Comparison of ENCODE assay signal across 8 cellular contexts in the genomic region with DNA sequence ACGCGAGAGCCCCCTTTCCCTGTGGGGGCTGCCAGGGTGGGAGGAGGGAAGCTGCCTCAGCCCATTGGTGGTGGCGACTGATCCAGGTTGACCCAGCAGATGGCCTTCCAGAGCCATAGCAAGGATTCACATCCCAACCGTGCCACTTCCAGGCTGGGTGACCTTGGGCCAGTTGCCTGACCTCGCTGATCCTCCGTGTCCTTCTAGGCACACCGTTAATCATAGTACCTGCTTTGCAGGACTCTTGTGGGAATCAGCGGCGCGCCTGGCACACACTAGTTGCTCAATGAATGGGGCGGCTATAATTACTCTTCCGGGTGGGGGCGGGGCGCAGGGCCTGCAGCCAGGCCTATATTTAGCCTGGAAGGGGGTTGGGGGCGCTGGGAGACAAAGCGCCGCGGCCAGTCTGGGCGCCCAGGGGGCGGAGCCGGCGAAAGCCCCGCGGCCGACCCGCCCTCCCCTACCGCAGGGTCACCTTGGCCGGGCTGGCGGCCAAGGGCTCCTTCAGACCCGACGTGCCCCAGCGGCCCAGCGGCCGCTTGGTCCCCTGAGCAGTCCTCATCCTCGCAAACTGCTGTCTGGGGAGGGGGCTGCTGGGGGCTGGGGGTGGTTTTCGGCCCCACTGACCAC. TPM values are rescaled to one million over a fixed set of nuclear protein-coding genes. Genes with fewer than 3 reads are reported as not detected.
A peak's percentile ranks its signal among the peaks of the same experiment; 100 is the strongest.
DNase-seq lines count a peak whose midpoint lies in the region; ATAC-seq and TF ChIP-seq lines count a peak whose summit lies in the region.

No MANE protein-coding gene starts in this region.

- TF ChIP-seq CTCF in GM12864 (IDR thresholded peaks at IDR 0.05; ENCODE audit: low read depth, low read length, missing control alignments) (no peak), heart right ventricle (IDR thresholded peaks at IDR 0.05) (peak in 3 of 9 donors; percentile 0 to 19 (median 4)), prostate gland (IDR thresholded peaks at IDR 0.05) (no peak)

- H3K4me3 ChIP-seq in GM12864 (ENCODE audit: low read depth, low read length) (peak overlapping the region; percentile 36), heart right ventricle (peak overlapping the region in 8 of 10 donors; percentile 12 to 73 (median 43)), prostate gland (peak overlapping the region; percentile 23 to 34)

- H3K27ac ChIP-seq in heart right ventricle (peak overlapping the region; percentile 86 to 99 (median 96)), prostate gland (peak overlapping the region; percentile 78 to 84)

- H3K9me3 ChIP-seq in heart right ventricle (no peaks in the 10 kb centered on the region), prostate gland (no peaks in the 10 kb centered on the region)

- peak; percentile 17 to 65 (median 40) for ATAC-seq in heart right ventricle
- ATAC-seq in GM19324 (IDR thresholded peaks at IDR 0.05; ENCODE audit: low FRiP score, unreplicated experiment) = no peak
- ATAC-seq in HG02678 (IDR thresholded peaks at IDR 0.05; ENCODE audit: unreplicated experiment) = no peak
- no peak for ATAC-seq in GM19328 (IDR thresholded peaks at IDR 0.05; ENCODE audit: unreplicated experiment)

- H3K36me3 ChIP-seq in heart right ventricle = peaks cover 0 to 17% (median 0%) of the 10 kb centered on the region in 9 donors
- no peaks in the 10 kb centered on the region for H3K36me3 ChIP-seq in prostate gland

- no peak for DNase-seq in GM12864 (ENCODE audit: low read depth)
- DNase-seq in NCI-H1105 treated with DMSO at 0.1 percent for 48 hours (lab: John Stamatoyannopoulos, UW) = peak; percentile 18
- peak; percentile 59 to 64 for DNase-seq in activated T-cell treated with anti-CD3 and anti-CD28 coated beads, Interleukin-2, amount 50 U/mL, for 48 hours
- DNase-seq in heart right ventricle = peak; percentile 80 to 81
- DNase-seq in prostate gland (ENCODE audit: low spot score) = peak; percentile 54

- peaks cover 6 to 45% (median 28%) of the 10 kb centered on the region in 9 donors for H3K4me1 ChIP-seq in heart right ventricle
- H3K4me1 ChIP-seq in prostate gland (replicated peaks) = peaks cover 7% of the 10 kb centered on the region

- intact Hi-C loops in heart right ventricle (cut with DNase I) (no loop called here), prostate gland (cut with DNase I) (no loop called here)

- H3K27me3 ChIP-seq in heart right ventricle (no peaks in the 10 kb centered on the region), prostate gland (replicated peaks; ENCODE audit: insufficient read depth) (no peaks in the 10 kb centered on the region)

- no peak for TF ChIP-seq POLR2A in prostate gland (IDR thresholded peaks at IDR 0.05)

- 3% methylated on average over 36 of the region's 36 CpGs for WGBS in heart right ventricle, 2 donors
- 11% methylated on average over 18 of the region's 36 CpGs for WGBS in prostate gland

RNA-seq across cellular contexts. Expression of a gene that starts 5.1 kb away (rescaled TPM):
- total RNA-seq in heart right ventricle (1,000 to 10,000 TPM; 4,333 to 6,303 (median 4,923) TPM), prostate gland (10 to 100 TPM; 11.4 to 20.4 TPM)
- 1,000 to 10,000 TPM; 5,521 to 6,425 TPM for polyA plus RNA-seq in heart right ventricle

RNA-seq across cellular contexts. Expression of a gene that starts 8.7 kb away (rescaled TPM):
- total RNA-seq in heart right ventricle (under 1 TPM in 5 of 10 donors, not detected in 5; 0.15 to 0.79 (median 0.28) TPM), prostate gland (1 to 10 TPM in 1 of 2 donors, not detected in 1; 2.7 TPM)
- polyA plus RNA-seq in heart right ventricle = under 1 TPM; 0.35 to 0.95 TPM

RNA-seq across cellular contexts. Expression of a gene that starts 9.1 kb away (rescaled TPM):
- 1 to 10 TPM in 1 of 10 donors, under 1 TPM in 8, not detected in 1; 0.19 to 1.0 (median 0.33) TPM for total RNA-seq in heart right ventricle
- under 1 TPM; 0.52 to 0.73 TPM for polyA plus RNA-seq in heart right ventricle
- total RNA-seq in prostate gland = 1 to 10 TPM in 1 of 2 donors, under 1 TPM in 1; 0.41 to 2.1 TPM

RNA-seq across cellular contexts. Expression of a gene that starts 30.9 kb away (rescaled TPM):
- total RNA-seq in heart right ventricle = 1 to 10 TPM; 1.2 to 3.4 (median 2.0) TPM
- 1 to 10 TPM in 1 of 2 donors, under 1 TPM in 1; 0.57 to 2.1 TPM for polyA plus RNA-seq in heart right ventricle
- 1 to 10 TPM; 1.0 to 1.9 TPM for total RNA-seq in prostate gland

RNA-seq across cellular contexts. Expression of a gene that starts 36.8 kb away (rescaled TPM):
- total RNA-seq in heart right ventricle (10 to 100 TPM; 16.4 to 25.0 (median 20.4) TPM), prostate gland (10 to 100 TPM; 28.2 to 50.8 TPM)
- polyA plus RNA-seq in heart right ventricle = 10 to 100 TPM; 27.3 to 54.9 TPM

Comparison
In these comparisons a context has a peak if more than half of its experiments do, and no peak if none do; other contexts are left out.
1. ATAC-seq: peak in heart right ventricle (8 of 8); none in GM19324 (single experiment), HG02678 (single experiment) and GM19328 (single experiment).
2. RNA of a gene that starts 5.1 kb away (total RNA-seq): 4,333 to 6,303 TPM in heart right ventricle; 11.4 to 20.4 TPM in prostate gland; every median in the first group is over 100 times any median in the second.
3. Peak in every context shown above with its lines, with median percentiles within 50 percentile points of each other: H3K4me3 ChIP-seq.